9 cellular contexts compared by ENCODE assay signal in genomic region chr20:1811621-1812498, GRCh38.
DNase-seq lines count a peak whose midpoint lies in the region; ATAC-seq and TF ChIP-seq lines count a peak whose summit lies in the region.
"Had no signal": no experiment of that assay in that cellular context is flagged by ENCODE, and none has a peak within 500 bp of the region (broad histone marks: within the 10 kb centered on the region; RNA-seq: fewer than 3 reads in every experiment).

No MANE protein-coding gene starts in this region.

- H3K27ac Mint-ChIP-seq in osteocyte (ENCODE audit: unreplicated experiment) = peak overlapping the region; percentile 78

- DNase-seq in AG04450 (ENCODE audit: low read depth, low spot score) = no peak
- DNase-seq in NT2/D1 (ENCODE audit: low read depth, low spot score) = peak; percentile 75
- peak; percentile 80 for DNase-seq in globus pallidus (ENCODE audit: low spot score)
- peak; percentile 10 for DNase-seq in osteocyte (ENCODE audit: extremely low spot score, unreplicated experiment)
- DNase-seq in activated CD4-positive, alpha-beta T cell treated with anti-CD3 and anti-CD28 coated beads for 1 hour = no peak
- DNase-seq in NAMALWA (ENCODE audit: low spot score) = no peak
- DNase-seq in kidney glomerular epithelial cell (lab: John Stamatoyannopoulos, UW) = no peak
- DNase-seq: SW 1271 had no signal

- peaks cover 5% of the 10 kb centered on the region for H3K4me1 ChIP-seq in NT2/D1 (ENCODE audit: insufficient read depth, insufficient read length)

- H3K4me3 ChIP-seq in AG04450 (ENCODE audit: low read depth, low read length) = no peak overlapping the region
- no peak overlapping the region for H3K4me3 ChIP-seq in NT2/D1 (ENCODE audit: insufficient read length, low read depth)

- no peaks in the 10 kb centered on the region for H3K27me3 ChIP-seq in AG04450 (ENCODE audit: control insufficient read depth, insufficient read depth, low read length)
- H3K27me3 ChIP-seq in NT2/D1 (ENCODE audit: insufficient read depth, insufficient read length) = no peaks in the 10 kb centered on the region

- H3K9me3 ChIP-seq in AG04450 (ENCODE audit: control insufficient read depth, insufficient read depth, low read length) = no peaks in the 10 kb centered on the region
- H3K9me3 ChIP-seq in NT2/D1 (ENCODE audit: insufficient read depth, low read length) = no peaks in the 10 kb centered on the region

- H3K27me3 Mint-ChIP-seq in osteocyte (ENCODE audit: unreplicated experiment) = no peaks in the 10 kb centered on the region

- POLR2A ChIA-PET in AG04450 (lab: Yijun Ruan, JAX) = interaction anchor here (0.6 to 1.5 kb wide), 4 partner anchors 9 to 43 kb away, joined by 4 to 6 read pairs (median 5); no protein-coding TSS in a partner anchor

- no peaks in the 10 kb centered on the region for H3K36me3 Mint-ChIP-seq in osteocyte (ENCODE audit: unreplicated experiment)

- H3K9me3 Mint-ChIP-seq in osteocyte (ENCODE audit: unreplicated experiment) = no peaks in the 10 kb centered on the region

- peaks cover 77% of the 10 kb centered on the region for H3K4me1 Mint-ChIP-seq in osteocyte (ENCODE audit: unreplicated experiment)

- peak overlapping the region; percentile 52 for H3K27ac ChIP-seq in AG04450 (ENCODE audit: low read depth, low read length)

- TF ChIP-seq CTCF in AG04450 (IDR thresholded peaks at IDR 0.05; ENCODE audit: low read depth, low read length) (no peak), osteocyte (IDR thresholded peaks at IDR 0.05) (no peak)

- H3K9ac ChIP-seq in NT2/D1 (ENCODE audit: insufficient read length, low read depth) = no peak overlapping the region

- no peaks in the 10 kb centered on the region for H3K36me3 ChIP-seq in NT2/D1 (ENCODE audit: insufficient read depth, insufficient read length, low read length)

- no peak overlapping the region for H3K4me3 Mint-ChIP-seq in osteocyte (ENCODE audit: unreplicated experiment)

- CTCF ChIA-PET in AG04450 (lab: Charles Lee) = interaction anchor here (0.5 to 4.9 kb wide), 7 partner anchors 10 to 361 kb away, joined by 3 to 27 read pairs (median 4); no protein-coding TSS in a partner anchor

- no peak for ATAC-seq in GM21447 (IDR thresholded peaks at IDR 0.05; ENCODE audit: unreplicated experiment)

Comparison
In these comparisons a context has a peak if more than half of its experiments do, and no peak if none do; other contexts are left out.
1. DNase-seq: peak in NT2/D1 (single experiment), globus pallidus (single experiment) and osteocyte (single experiment); none in AG04450 (single experiment), activated CD4-positive, alpha-beta T cell treated with anti-CD3 and anti-CD28 coated beads for 1 hour (single experiment), NAMALWA (single experiment) and kidney glomerular epithelial cell (single experiment).